8 cellular contexts compared by ENCODE assay signal in genomic region chr6:15036690-15037245, GRCh38.
A peak's percentile ranks its signal among the peaks of the same experiment; 100 is the strongest.
DNase-seq lines count a peak whose midpoint lies in the region; TF ChIP-seq lines count a peak whose summit lies in the region.

No MANE protein-coding gene starts in this region.

- no peaks in the 10 kb centered on the region for H3K27me3 ChIP-seq in HUES48 (ENCODE audit: control insufficient read depth, insufficient read depth, low read length)
- no peaks in the 10 kb centered on the region for H3K27me3 ChIP-seq in right atrium auricular region
- H3K27me3 ChIP-seq in skeletal muscle tissue (ENCODE audit: control insufficient read depth in 3 of 3, insufficient read depth in 3 of 3, low read length in 3 of 3), result no peaks in the 10 kb centered on the region

- no peak for TF ChIP-seq CTCF in right atrium auricular region (IDR thresholded peaks at IDR 0.05)
- TF ChIP-seq CTCF in GM20000 (IDR thresholded peaks at IDR 0.05; ENCODE audit: extremely low read depth, missing control alignments), result no peak

- peak; percentile 55 for DNase-seq in OCI-M2 (lab: John Stamatoyannopoulos, UW; ENCODE audit: unreplicated experiment)
- DNase-seq in right atrium auricular region (ENCODE audit: low spot score), result peak; percentile 76
- DNase-seq in GM20000 (ENCODE audit: low spot score), result no peak
- DNase-seq in ACHN, result no peak
- no peak for DNase-seq in activated T-cell treated with anti-CD3 and anti-CD28 coated beads for 4 hours
- no peak for DNase-seq in activated T-cell treated with anti-CD3 and anti-CD28 coated beads, Interleukin-2, amount 50 U/mL, for 48 hours

- in situ Hi-C loops in ACHN (cut with HindIII; ENCODE audit: low pct_ligation_motif_present, low pct_unique_long_range_greater_than_20kb, low sequenced_read_pairs), result no loop called here

- peak overlapping the region; percentile 7 for H3K27ac ChIP-seq in HUES48 (ENCODE audit: low read depth, low read length)
- H3K27ac ChIP-seq in right atrium auricular region, result peak overlapping the region; percentile 59 to 72
- H3K27ac ChIP-seq in skeletal muscle tissue (ENCODE audit: low read depth, low read length), result peak overlapping the region; percentile 72

- H3K9me3 ChIP-seq in HUES48 (ENCODE audit: control insufficient read depth, insufficient read depth, low read length), result no peaks in the 10 kb centered on the region
- no peaks in the 10 kb centered on the region for H3K9me3 ChIP-seq in right atrium auricular region
- no peaks in the 10 kb centered on the region for H3K9me3 ChIP-seq in skeletal muscle tissue (ENCODE audit: control insufficient read depth in 3 of 3, low read length in 3 of 3)

- no peak overlapping the region for H3K9ac ChIP-seq in HUES48 (ENCODE audit: low read depth, low read length)
- peak overlapping the region; percentile 36 to 81 (median 67) for H3K9ac ChIP-seq in skeletal muscle tissue (ENCODE audit: low read depth in 1 of 3, low read length in 3 of 3)

- H3K4me3 ChIP-seq in HUES48 (ENCODE audit: low read depth, low read length), result no peak overlapping the region
- no peak overlapping the region for H3K4me3 ChIP-seq in right atrium auricular region
- peak overlapping the region in 2 of 3 donors; percentile 15 to 58 for H3K4me3 ChIP-seq in skeletal muscle tissue (ENCODE audit: low read length in 3 of 3)

- H3K36me3 ChIP-seq in HUES48 (ENCODE audit: control insufficient read depth, insufficient read depth, low read length) (no peaks in the 10 kb centered on the region), right atrium auricular region (no peaks in the 10 kb centered on the region), skeletal muscle tissue (ENCODE audit: control insufficient read depth in 3 of 3, insufficient read depth in 3 of 3, low read length in 3 of 3) (no peaks in the 10 kb centered on the region)

- peaks cover 17% of the 10 kb centered on the region for H3K4me1 ChIP-seq in HUES48 (ENCODE audit: control insufficient read depth, insufficient read depth, low read length)
- H3K4me1 ChIP-seq in right atrium auricular region, result peaks cover 0 to 4% of the 10 kb centered on the region in 2 donors
- peaks cover 4 to 8% (median 7%) of the 10 kb centered on the region in 3 donors for H3K4me1 ChIP-seq in skeletal muscle tissue (ENCODE audit: control insufficient read depth in 3 of 3, insufficient read depth in 3 of 3, low read length in 3 of 3)

Comparison
In these comparisons a context has a peak if more than half of its experiments do, and no peak if none do; other contexts are left out.
1. H3K27ac ChIP-seq: peak in every context shown above with its lines; median percentile 72 in skeletal muscle tissue; 66 in right atrium auricular region; 7 in HUES48.
2. H3K4me3 ChIP-seq: peak in skeletal muscle tissue (2 of 3); none in HUES48 (single experiment) and right atrium auricular region (0 of 2).
3. DNase-seq: peak in OCI-M2 (single experiment) and right atrium auricular region (single experiment); none in GM20000 (single experiment), ACHN (single experiment), activated T-cell treated with anti-CD3 and anti-CD28 coated beads for 4 hours (single experiment) and activated T-cell treated with anti-CD3 and anti-CD28 coated beads, Interleukin-2, amount 50 U/mL, for 48 hours (0 of 2).